ENCODE assay signal across 8 cellular contexts in the genomic region with DNA sequence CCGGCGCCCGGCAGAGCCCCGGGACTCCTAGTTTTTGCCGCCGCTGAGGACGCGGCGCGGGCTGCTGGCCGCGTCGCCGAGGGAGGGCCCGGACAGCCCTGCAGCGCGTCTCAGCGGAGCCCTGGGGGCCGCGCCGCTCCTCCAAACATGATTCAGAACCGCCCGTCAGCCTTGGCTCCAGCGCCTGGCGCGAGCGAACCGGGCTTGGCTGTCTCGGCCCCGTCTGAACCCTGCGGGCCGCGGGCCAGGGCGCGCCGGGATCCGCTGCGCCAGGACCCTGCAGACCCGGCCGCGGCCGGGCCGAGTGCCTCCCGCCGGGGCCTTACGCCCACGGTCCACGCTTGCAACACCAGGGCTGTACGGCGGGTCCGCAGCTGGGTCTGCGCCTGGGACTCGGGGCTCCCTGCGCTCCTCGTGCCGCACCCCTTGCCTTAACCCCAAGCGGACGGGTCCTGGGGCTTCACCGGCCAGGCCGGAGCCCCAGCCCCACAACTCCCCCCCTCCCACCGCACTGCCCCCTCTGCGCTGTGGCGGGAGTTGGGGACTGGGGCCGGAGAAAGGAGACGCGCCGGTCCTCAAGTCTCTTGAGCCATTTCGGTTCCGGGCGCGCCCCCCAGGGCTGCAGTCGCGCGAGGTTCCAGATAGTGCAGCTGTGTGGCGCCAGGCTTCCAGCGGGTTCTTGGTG. TPM values are rescaled to one million over a fixed set of nuclear protein-coding genes. Genes with fewer than 3 reads are reported as not detected.
DNase-seq lines count a peak whose midpoint lies in the region; ATAC-seq and TF ChIP-seq lines count a peak whose summit lies in the region.

No MANE protein-coding gene starts in this region.

- H3K36me3 Mint-ChIP-seq in naive B cell: peaks cover 5 to 8% of the 10 kb centered on the region in 2 donors

- peaks cover 0 to 4% (median 3%) of the 10 kb centered on the region in 7 donors for H3K9me3 Mint-ChIP-seq in naive B cell

- H3K27ac Mint-ChIP-seq in naive B cell: no peak overlapping the region

- ATAC-seq in naive B cell (ENCODE audit: low read depth in 2 of 2): peak in 1 of 2 donors; percentile 17
- no peak for ATAC-seq in HG02973 (IDR thresholded peaks at IDR 0.05; ENCODE audit: unreplicated experiment)
- ATAC-seq in GM19397 (IDR thresholded peaks at IDR 0.05; ENCODE audit: unreplicated experiment): no peak

- H3K4me3 ChIP-seq in foreskin fibroblast (ENCODE audit: low read depth in 1 of 2, low read length in 2 of 2): peak overlapping the region; percentile 23 to 30

- peak overlapping the region in 7 of 8 donors; percentile 73 to 88 (median 81) for H3K4me3 Mint-ChIP-seq in naive B cell

- DNase-seq in Daoy (ENCODE audit: low read depth): peak; percentile 57
- DNase-seq in activated CD8-positive, alpha-beta memory T cell treated with anti-CD3 and anti-CD28 coated beads, Interleukin-2, amount 50 U/mL, for 48 hours: peak; percentile 65
- peak; percentile 24 to 68 for DNase-seq in foreskin fibroblast
- DNase-seq in naive B cell: no peak
- DNase-seq in SHP77 (lab: John Stamatoyannopoulos, UW): no peak
- DNase-seq in NCI-H2107 (lab: John Stamatoyannopoulos, UW): no peak

- H3K4me1 Mint-ChIP-seq in naive B cell: peaks cover 14 to 45% (median 31%) of the 10 kb centered on the region in 3 donors

- H3K27me3 Mint-ChIP-seq in naive B cell: peaks cover 47 to 55% (median 52%) of the 10 kb centered on the region in 3 donors

- no peak for TF ChIP-seq CTCF in foreskin fibroblast (IDR thresholded peaks at IDR 0.05; ENCODE audit: low read depth, low read length)

RNA-seq across cellular contexts. Expression of gene CD34, which starts 48.4 kb away (rescaled TPM):
- total RNA-seq in Daoy (2014; rRNA removed; shearing (Covaris generic)): not detected in 2 replicates
- polyA plus RNA-seq in naive B cell (ENCODE audit: low read depth in 6 of 6): not detected

Comparison
In these comparisons a context has a peak if more than half of its experiments do, and no peak if none do; other contexts are left out.
1. DNase-seq: peak in Daoy (single experiment), activated CD8-positive, alpha-beta memory T cell treated with anti-CD3 and anti-CD28 coated beads, Interleukin-2, amount 50 U/mL, for 48 hours (single experiment) and foreskin fibroblast (2 of 2); none in naive B cell (single experiment), SHP77 (0 of 2) and NCI-H2107 (single experiment).